In genomic region chr18:9096013-9096383, GRCh38 we compare ENCODE assay signal across 9 cellular contexts. TPM values are rescaled to one million over a fixed set of nuclear protein-coding genes. Genes with fewer than 3 reads are reported as not detected.
DNase-seq lines count a peak whose midpoint lies in the region; ATAC-seq lines count a peak whose summit lies in the region.
"Had no signal": no experiment of that assay in that cellular context is flagged by ENCODE, and none has a peak within 500 bp of the region (broad histone marks: within the 10 kb centered on the region; RNA-seq: fewer than 3 reads in every experiment).

No MANE protein-coding gene starts in this region.

- DNase-seq in activated T-cell treated with anti-CD3 and anti-CD28 coated beads, Interleukin-2, amount 50 U/mL, for 4 hours = no peak
- DNase-seq in activated T-cell treated with anti-CD3 and anti-CD28 coated beads for 4 hours (no peak), SK-N-DZ (ENCODE audit: low spot score) (no peak), DMS114 treated with DMSO at 0.1 percent for 48 hours (lab: John Stamatoyannopoulos, UW; ENCODE audit: unreplicated experiment) (no peak), ACHN (no peak)
- DNase-seq in activated naive CD8-positive, alpha-beta T cell treated with anti-CD3 and anti-CD28 coated beads, Interleukin-2, amount 10 ng/mL, durations not matched to agents 7 days and 5 days = no peak
- DNase-seq in stimulated activated naive B cell treated with anti-CD40 and anti-IgM and Interleukin-4, amounts not matched to agents 10 μg/mL and 1 μg/mL and 100 μg/mL, for 72 hours = no peak
- DNase-seq: Right ventricle myocardium superior had no signal

- no peaks in the 10 kb centered on the region for H3K27me3 Mint-ChIP-seq in activated T-cell treated with anti-CD3 and anti-CD28 coated beads, Interleukin-2, amount 50 U/mL, for 4 hours (ENCODE audit: low read depth)
- no peaks in the 10 kb centered on the region for H3K27me3 Mint-ChIP-seq in activated naive CD8-positive, alpha-beta T cell treated with anti-CD3 and anti-CD28 coated beads, Interleukin-2, amount 10 ng/mL, durations not matched to agents 7 days and 5 days
- H3K27me3 Mint-ChIP-seq in stimulated activated naive B cell treated with anti-CD40 and anti-IgM and Interleukin-4, amounts not matched to agents 10 μg/mL and 1 μg/mL and 100 μg/mL, for 72 hours = no peaks in the 10 kb centered on the region

- POLR2A ChIA-PET in activated naive CD8-positive, alpha-beta T cell treated with anti-CD3 and anti-CD28 coated beads, Interleukin-2, amount 10 ng/mL, durations not matched to agents 7 days and 5 days (lab: Charles Lee) = interaction anchor here (1.1 to 1.6 kb wide), 3 partner anchors 13 to 40 kb away, joined by 3 to 7 read pairs (median 5); no protein-coding TSS in a partner anchor

- peak overlapping the region; percentile 96 for H3K27ac Mint-ChIP-seq in activated naive CD8-positive, alpha-beta T cell treated with anti-CD3 and anti-CD28 coated beads, Interleukin-2, amount 10 ng/mL, durations not matched to agents 7 days and 5 days
- peak overlapping the region; percentile 92 for H3K27ac Mint-ChIP-seq in stimulated activated naive B cell treated with anti-CD40 and anti-IgM and Interleukin-4, amounts not matched to agents 10 μg/mL and 1 μg/mL and 100 μg/mL, for 72 hours

- peaks cover 66% of the 10 kb centered on the region for H3K4me1 Mint-ChIP-seq in activated T-cell treated with anti-CD3 and anti-CD28 coated beads, Interleukin-2, amount 50 U/mL, for 4 hours (ENCODE audit: low read depth)
- H3K4me1 Mint-ChIP-seq in activated naive CD8-positive, alpha-beta T cell treated with anti-CD3 and anti-CD28 coated beads, Interleukin-2, amount 10 ng/mL, durations not matched to agents 7 days and 5 days = peaks cover 48% of the 10 kb centered on the region
- peaks cover 16 to 31% of the 10 kb centered on the region in 2 donors for H3K4me1 Mint-ChIP-seq in stimulated activated naive B cell treated with anti-CD40 and anti-IgM and Interleukin-4, amounts not matched to agents 10 μg/mL and 1 μg/mL and 100 μg/mL, for 72 hours

- peaks cover under 1% of the 10 kb centered on the region for H3K36me3 Mint-ChIP-seq in activated T-cell treated with anti-CD3 and anti-CD28 coated beads, Interleukin-2, amount 50 U/mL, for 4 hours (ENCODE audit: insufficient read depth)
- peaks cover 6% of the 10 kb centered on the region for H3K36me3 Mint-ChIP-seq in activated naive CD8-positive, alpha-beta T cell treated with anti-CD3 and anti-CD28 coated beads, Interleukin-2, amount 10 ng/mL, durations not matched to agents 7 days and 5 days
- H3K36me3 Mint-ChIP-seq in stimulated activated naive B cell treated with anti-CD40 and anti-IgM and Interleukin-4, amounts not matched to agents 10 μg/mL and 1 μg/mL and 100 μg/mL, for 72 hours = no peaks in the 10 kb centered on the region

- in situ Hi-C loops in ACHN (cut with HindIII; ENCODE audit: low pct_ligation_motif_present, low pct_unique_long_range_greater_than_20kb, low sequenced_read_pairs) = no loop called here

- no peaks in the 10 kb centered on the region for H3K9me3 Mint-ChIP-seq in activated T-cell treated with anti-CD3 and anti-CD28 coated beads, Interleukin-2, amount 50 U/mL, for 4 hours
- no peaks in the 10 kb centered on the region for H3K9me3 Mint-ChIP-seq in activated naive CD8-positive, alpha-beta T cell treated with anti-CD3 and anti-CD28 coated beads, Interleukin-2, amount 10 ng/mL, durations not matched to agents 7 days and 5 days
- no peaks in the 10 kb centered on the region for H3K9me3 Mint-ChIP-seq in stimulated activated naive B cell treated with anti-CD40 and anti-IgM and Interleukin-4, amounts not matched to agents 10 μg/mL and 1 μg/mL and 100 μg/mL, for 72 hours

- ATAC-seq in activated T-cell treated with anti-CD3 and anti-CD28 coated beads, Interleukin-2, amount 50 U/mL, for 4 hours = no peak
- ATAC-seq in HG03354 (IDR thresholded peaks at IDR 0.05; ENCODE audit: poor library complexity, severe bottlenecking, unreplicated experiment) = peak; percentile 9
- no peak for ATAC-seq in activated naive CD8-positive, alpha-beta T cell treated with anti-CD3 and anti-CD28 coated beads, Interleukin-2, amount 10 ng/mL, durations not matched to agents 7 days and 5 days (ENCODE audit: low read depth)
- ATAC-seq in stimulated activated naive B cell treated with anti-CD40 and anti-IgM and Interleukin-4, amounts not matched to agents 10 μg/mL and 1 μg/mL and 100 μg/mL, for 72 hours (replicated peaks) = no peak

- H3K4me3 Mint-ChIP-seq in activated T-cell treated with anti-CD3 and anti-CD28 coated beads, Interleukin-2, amount 50 U/mL, for 4 hours = peak overlapping the region; percentile 71
- peak overlapping the region; percentile 68 for H3K4me3 Mint-ChIP-seq in activated naive CD8-positive, alpha-beta T cell treated with anti-CD3 and anti-CD28 coated beads, Interleukin-2, amount 10 ng/mL, durations not matched to agents 7 days and 5 days
- peak overlapping the region; percentile 55 to 64 for H3K4me3 Mint-ChIP-seq in stimulated activated naive B cell treated with anti-CD40 and anti-IgM and Interleukin-4, amounts not matched to agents 10 μg/mL and 1 μg/mL and 100 μg/mL, for 72 hours

RNA-seq across cellular contexts. Expression of gene NDUFV2, which starts 6.5 kb away (rescaled TPM):
- 100 to 1,000 TPM; 254 to 279 (median 265) TPM for total RNA-seq in activated T-cell treated with anti-CD3 and anti-CD28 coated beads, Interleukin-2, amount 50 U/mL, for 4 hours
- 100 to 1,000 TPM; 166 to 168 TPM for total RNA-seq in activated naive CD8-positive, alpha-beta T cell treated with anti-CD3 and anti-CD28 coated beads, Interleukin-2, amount 10 ng/mL, durations not matched to agents 7 days and 5 days
- 230 and 256 TPM in 2 replicates for polyA plus RNA-seq in SK-N-DZ (2014; cell fraction: cytosol; rRNA removed)
- polyA plus RNA-seq in SK-N-DZ (2014; cell fraction: nucleus; rRNA removed) = 129 and 141 TPM in 2 replicates

RNA-seq across cellular contexts. Expression of gene ANKRD12, which starts 40.6 kb away (rescaled TPM):
- 10 to 100 TPM; 49.7 to 62.9 (median 57.7) TPM for total RNA-seq in activated T-cell treated with anti-CD3 and anti-CD28 coated beads, Interleukin-2, amount 50 U/mL, for 4 hours
- total RNA-seq in activated naive CD8-positive, alpha-beta T cell treated with anti-CD3 and anti-CD28 coated beads, Interleukin-2, amount 10 ng/mL, durations not matched to agents 7 days and 5 days = 100 to 1,000 TPM; 107 to 117 TPM
- polyA plus RNA-seq in SK-N-DZ (2014; cell fraction: cytosol; rRNA removed) = 3.0 and 3.4 TPM in 2 replicates
- polyA plus RNA-seq in SK-N-DZ (2014; cell fraction: nucleus; rRNA removed) = 7.9 and 11.4 TPM in 2 replicates
